Comparison of ENCODE assay signal across 9 cellular contexts in genomic region chr1:24149854-24150227, GRCh38. TPM values are rescaled to one million over a fixed set of nuclear protein-coding genes. Genes with fewer than 3 reads are reported as not detected.
DNase-seq lines count a peak whose midpoint lies in the region; ATAC-seq, FAIRE-seq and TF ChIP-seq lines count a peak whose summit lies in the region.
"Had no signal": no experiment of that assay in that cellular context is flagged by ENCODE, and none has a peak within 500 bp of the region (broad histone marks: within the 10 kb centered on the region; RNA-seq: fewer than 3 reads in every experiment).

No MANE protein-coding gene starts in this region.

- no peaks in the 10 kb centered on the region for H3K9me3 ChIP-seq in PC-9 (ENCODE audit: insufficient read depth, low read depth)
- H3K9me3 ChIP-seq: upper lobe of left lung had no signal

- peaks cover 10% of the 10 kb centered on the region for H3K4me1 ChIP-seq in PC-9 (replicated peaks; ENCODE audit: insufficient read depth)

- DNase-seq in Daoy (ENCODE audit: low read depth): peak; percentile 91
- DNase-seq in PC-9: peak; percentile 61 to 70
- DNase-seq in bronchial epithelial cell (ENCODE audit: low read depth): peak; percentile 88
- DNase-seq in nucleus accumbens (lab: John Stamatoyannopoulos, UW): peak in 30 of 56 donors; percentile 2 to 78 (median 30)
- DNase-seq in posterior cingulate gyrus: no peak
- no peak for DNase-seq in G401 (ENCODE audit: low spot score)

- BruUV-seq in PC-9 (replicated peaks; lab: Mats Ljungman, UMichigan): no TSS peak

- ATAC-seq in GM21367 (IDR thresholded peaks at IDR 0.05; ENCODE audit: unreplicated experiment) (no peak), GM18520 (IDR thresholded peaks at IDR 0.05; ENCODE audit: unreplicated experiment) (no peak)

- H3K9me2 ChIP-seq in PC-9 (ENCODE audit: insufficient read depth): no peaks in the 10 kb centered on the region

- H3K4me2 ChIP-seq in PC-9: peak overlapping the region; percentile 81

- TF ChIP-seq CTCF in PC-9 (conservative IDR thresholded peaks at IDR 0.05) (no peak), bronchial epithelial cell (IDR thresholded peaks at IDR 0.05; ENCODE audit: insufficient read depth, low read length, severe bottlenecking) (no peak)

- intact Hi-C loops in PC-9 (cut with micrococcal nuclease; ENCODE audit: unreplicated experiment) (loop anchor here (1.0 to 2.0 kb wide), 4 partner anchors 37 to 241 kb away; partner anchors contain the start of gene IFNLR1), posterior cingulate gyrus (cut with DNase I) (no loop called here)

- H3F3A ChIP-seq in PC-9 (ENCODE audit: insufficient read depth, low read depth): no peaks in the 10 kb centered on the region; the same call in 1 of the 2 replicates

- H3K27ac ChIP-seq in PC-9: no peak overlapping the region
- H3K27ac ChIP-seq: upper lobe of left lung had no signal

- H3K79me2 ChIP-seq in PC-9 (ENCODE audit: low read depth): no peaks in the 10 kb centered on the region

- in situ Hi-C loops in G401 (cut with HindIII; ENCODE audit: low sequenced_read_pairs): loop anchor here (10.0 kb wide), 1 partner anchor 85 kb away; no protein-coding TSS in a partner anchor

- H4K20me1 ChIP-seq in PC-9 (ENCODE audit: insufficient read depth): no peaks in the 10 kb centered on the region

- H3K27me3 ChIP-seq in PC-9 (ENCODE audit: insufficient read depth, low read depth) (no peaks in the 10 kb centered on the region), bronchial epithelial cell (ENCODE audit: control insufficient read depth, insufficient read depth, low read length) (no peaks in the 10 kb centered on the region)
- H3K27me3 ChIP-seq: upper lobe of left lung had no signal

- H3K4me3 ChIP-seq in PC-9 (peak overlapping the region; percentile 39; the same call in 1 of the 2 replicates), bronchial epithelial cell (ENCODE audit: low read depth, low read length) (peak overlapping the region; percentile 29)

- peak overlapping the region; percentile 56; the same call in 1 of the 2 replicates for H2AFZ ChIP-seq in PC-9

- POLR2A ChIA-PET in PC-9 (lab: Charles Lee; ENCODE audit: unreplicated experiment): interaction anchor here (0.6 to 2.1 kb wide), 6 partner anchors 32 to 574 kb away, joined by 3 to 16 read pairs (median 7); no protein-coding TSS in a partner anchor

- FAIRE-seq in bronchial epithelial cell (lab: Jason Lieb, UNC): no peak

- no peaks in the 10 kb centered on the region for H3K36me3 ChIP-seq in PC-9 (ENCODE audit: low read depth)
- no peaks in the 10 kb centered on the region for H3K36me3 ChIP-seq in bronchial epithelial cell (ENCODE audit: control insufficient read depth, insufficient read depth, low read length)
- H3K36me3 ChIP-seq: upper lobe of left lung had no signal

- CTCF ChIA-PET in PC-9 (lab: Charles Lee): interaction anchor here (0.6 to 2.1 kb wide), 12 partner anchors 30 to 465 kb away, joined by 3 to 19 read pairs (median 5); no protein-coding TSS in a partner anchor

RNA-seq across cellular contexts. Expression of gene IL22RA1, which starts 6.9 kb away (rescaled TPM):
- not detected in 2 replicates for total RNA-seq in Daoy (2014; rRNA removed; shearing (Covaris generic))
- total RNA-seq in PC-9 (2021) (4.2 and 5.0 TPM in 2 replicates), bronchial epithelial cell (0.26 and 1.5 TPM in 2 replicates)
- not detected in 2 replicates for total RNA-seq in G401 (2014; rRNA removed; shearing (Covaris generic))

RNA-seq across cellular contexts. Expression of gene IFNLR1, which starts 37.2 kb away (rescaled TPM):
- 1.2 and 1.3 TPM in 2 replicates for total RNA-seq in Daoy (2014; rRNA removed; shearing (Covaris generic))
- total RNA-seq in PC-9 (2021) (5.5 and 8.1 TPM in 2 replicates), bronchial epithelial cell (4.5 and 5.5 TPM in 2 replicates)
- total RNA-seq in G401 (2014; rRNA removed; shearing (Covaris generic)): 0.62 and 1.5 TPM in 2 replicates

RNA-seq across cellular contexts. Expression of gene MYOM3, which starts 37.9 kb away (rescaled TPM):
- 0.39 and 1.1 TPM in 2 replicates for total RNA-seq in Daoy (2014; rRNA removed; shearing (Covaris generic))
- total RNA-seq in PC-9 (2021) (11.9 and 14.5 TPM in 2 replicates), bronchial epithelial cell (under 0.01 and 0.13 TPM in 2 replicates)
- total RNA-seq in G401 (2014; rRNA removed; shearing (Covaris generic)): 0.49 and 0.54 TPM in 2 replicates

Comparison
In these comparisons a context has a peak if more than half of its experiments do, and no peak if none do; other contexts are left out.
1. DNase-seq: peak in Daoy (single experiment), PC-9 (2 of 2), bronchial epithelial cell (single experiment) and nucleus accumbens (30 of 56); none in posterior cingulate gyrus (0 of 10) and G401 (single experiment).